19 cellular contexts compared by ENCODE assay signal in genomic region chr15:68020685-68021084, GRCh38.
"Had no signal": no experiment of that assay in that cellular context is flagged by ENCODE, and none has a peak within 500 bp of the region (broad histone marks: within the 10 kb centered on the region; RNA-seq: fewer than 3 reads in every experiment).

No MANE protein-coding gene starts in this region.

- H3K36me3 ChIP-seq: MG63 had no signal

- H3K27me3 ChIP-seq: MG63 had no signal

- DNase-seq: IMR-90, Karpas-422, KG1, MG63, NCI-H1092, NCI-H1105 treated with DMSO at 0.1 percent for 48 hours, NCI-H1417 treated with DMSO at 0.1 percent for 48 hours, NCI-H187, NCI-H2029, NCI-H2081 treated with DMSO at 0.1 percent for 48 hours, NCI-H2171, NCI-H226, NCI-H446, NCI-H510A, NCI-H524 treated with DMSO at 0.1 percent for 48 hours, NCI-H69, NCI-H774, Right ventricle myocardium superior, RPMI8226 had no signal

- H3K9me3 ChIP-seq: MG63 had no signal

- H3K4me3 ChIP-seq: MG63 had no signal
